Comparison of ENCODE assay signal across 8 cellular contexts in the genomic region with DNA sequence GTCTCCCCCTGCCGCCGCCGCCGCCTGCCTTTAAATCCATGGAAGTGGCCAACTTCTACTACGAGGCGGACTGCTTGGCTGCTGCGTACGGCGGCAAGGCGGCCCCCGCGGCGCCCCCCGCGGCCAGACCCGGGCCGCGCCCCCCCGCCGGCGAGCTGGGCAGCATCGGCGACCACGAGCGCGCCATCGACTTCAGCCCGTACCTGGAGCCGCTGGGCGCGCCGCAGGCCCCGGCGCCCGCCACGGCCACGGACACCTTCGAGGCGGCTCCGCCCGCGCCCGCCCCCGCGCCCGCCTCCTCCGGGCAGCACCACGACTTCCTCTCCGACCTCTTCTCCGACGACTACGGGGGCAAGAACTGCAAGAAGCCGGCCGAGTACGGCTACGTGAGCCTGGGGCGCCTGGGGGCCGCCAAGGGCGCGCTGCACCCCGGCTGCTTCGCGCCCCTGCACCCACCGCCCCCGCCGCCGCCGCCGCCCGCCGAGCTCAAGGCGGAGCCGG. TPM values are rescaled to one million over a fixed set of nuclear protein-coding genes. Genes with fewer than 3 reads are reported as not detected.
A peak's percentile ranks its signal among the peaks of the same experiment; 100 is the strongest.
DNase-seq lines count a peak whose midpoint lies in the region; ATAC-seq and TF ChIP-seq lines count a peak whose summit lies in the region.

No MANE protein-coding gene starts in this region.

- H3K36me3 Mint-ChIP-seq in H9 (ENCODE audit: insufficient read depth in 1 of 3, low read depth in 3 of 3) (peaks cover 0 to 5% (median 0%) of the 10 kb centered on the region in 3 experiments; a peak in 3 of 7 replicates), natural killer cell (no peaks in the 10 kb centered on the region)

- H4K8ac ChIP-seq in H9 (replicated peaks; ENCODE audit: insufficient read length, low read depth, low read length) = no peak overlapping the region

- peak overlapping the region; percentile 88 to 98 for H3K4me3 ChIP-seq in stomach smooth muscle (ENCODE audit: low read length in 2 of 2)

- H3K27ac Mint-ChIP-seq in H9 = no peak overlapping the region
- peak overlapping the region in 1 of 2 donors; percentile 94 for H3K27ac Mint-ChIP-seq in natural killer cell

- peaks cover 43 to 59% of the 10 kb centered on the region in 2 experiments for H3K4me1 Mint-ChIP-seq in H9
- peaks cover 24 to 29% of the 10 kb centered on the region in 2 donors for H3K4me1 Mint-ChIP-seq in natural killer cell

- WGBS in H9 (ENCODE audit: extremely low coverage, insufficient read length, low lambda C conversion rate) = no CpG with 5 or more reads among the region's 73 CpGs

- H3K9ac ChIP-seq in H9 (ENCODE audit: extremely low read depth, insufficient read length, low read length) (no peak overlapping the region), stomach smooth muscle (ENCODE audit: low read length in 2 of 2) (peak overlapping the region; percentile 97 to 100)

- H3K4me3 Mint-ChIP-seq in H9 (peak overlapping the region; percentile 64 to 79), natural killer cell (peak overlapping the region; percentile 74)

- H2AFZ ChIP-seq in H9 (ENCODE audit: low read length) = no peak overlapping the region

- no peak overlapping the region for H2AK5ac ChIP-seq in H9 (ENCODE audit: insufficient read length, low read length)

- no peak overlapping the region for H4K91ac ChIP-seq in H9 (ENCODE audit: insufficient read length, low read depth, low read length)

- H3K4me1 ChIP-seq in H9 (ENCODE audit: insufficient read depth, low read length) (peaks cover 3% of the 10 kb centered on the region; the same call in 1 of the 2 replicates), stomach smooth muscle (ENCODE audit: control insufficient read depth, insufficient read depth, low read length) (peaks cover 33% of the 10 kb centered on the region)

- H3K18ac ChIP-seq in H9 (ENCODE audit: insufficient read length, low read depth, low read length) = no peak overlapping the region

- no peak overlapping the region for H2BK20ac ChIP-seq in H9 (ENCODE audit: low read depth, low read length, poor library complexity, severe bottlenecking)

- no peaks in the 10 kb centered on the region for H3K79me1 ChIP-seq in H9 (ENCODE audit: insufficient read depth, low read depth, low read length, poor library complexity, severe bottlenecking)

- H3K27me3 ChIP-seq in H9 (ENCODE audit: insufficient read depth, low read length) = no peaks in the 10 kb centered on the region
- H3K27me3 ChIP-seq in stomach smooth muscle (ENCODE audit: control insufficient read depth in 1 of 2, insufficient read depth in 2 of 2, low read length in 2 of 2) = no peaks in the 10 kb centered on the region

- peaks cover 1% of the 10 kb centered on the region; the same call in 1 of the 2 replicates for H3K79me2 ChIP-seq in H9 (ENCODE audit: insufficient read depth, low read length)

- no peak overlapping the region for H3K14ac ChIP-seq in H9 (ENCODE audit: insufficient read depth, low read length)

- H3K27ac ChIP-seq in H9 (ENCODE audit: insufficient read length, low read depth, low read length) (no peak overlapping the region), epithelial cell of prostate (peak overlapping the region; percentile 95), stomach smooth muscle (ENCODE audit: low read length) (peak overlapping the region; percentile 97)

- no peak overlapping the region for H3K4me2 ChIP-seq in H9 (ENCODE audit: insufficient read depth, insufficient read length, low read length)

- H3K9me3 Mint-ChIP-seq in H9 (no peaks in the 10 kb centered on the region; a peak in 1 of 5 replicates), natural killer cell (no peaks in the 10 kb centered on the region)

- H3K4ac ChIP-seq in H9 (ENCODE audit: low read depth, low read length) = no peak overlapping the region

- no peaks in the 10 kb centered on the region for H3K9me3 ChIP-seq in H9 (ENCODE audit: control insufficient read depth, low read depth, low read length)
- H3K9me3 ChIP-seq in stomach smooth muscle (ENCODE audit: control insufficient read depth in 2 of 2, low read length in 2 of 2) = no peaks in the 10 kb centered on the region

- H3K36me3 ChIP-seq in stomach smooth muscle (ENCODE audit: control insufficient read depth in 2 of 2, insufficient read depth in 2 of 2, low read length in 2 of 2) = peaks cover 8 to 14% of the 10 kb centered on the region in 2 donors

- H3K23me2 ChIP-seq in H9 (ENCODE audit: insufficient read length, low read depth, low read length, poor library complexity, severe bottlenecking) = peaks cover 5% of the 10 kb centered on the region

- peak; percentile 40 to 50 (median 50) for ATAC-seq in natural killer cell

- no peak overlapping the region for H3T11ph ChIP-seq in H9 (ENCODE audit: low read length)

- no peak overlapping the region for H2BK15ac ChIP-seq in H9 (ENCODE audit: low read depth, low read length)

- no peak overlapping the region for H4K5ac ChIP-seq in H9 (ENCODE audit: insufficient read length, low read depth, low read length)

- DNase-seq in DMS53 treated with DMSO at 0.1 percent for 48 hours (lab: John Stamatoyannopoulos, UW; ENCODE audit: unreplicated experiment) (peak; percentile 22), H9 (no peak), NCI-H510A (lab: John Stamatoyannopoulos, UW) (peak; percentile 50), epithelial cell of prostate (ENCODE audit: low read depth, low spot score) (no peak), natural killer cell (peak; percentile 69), NCI-H187 (lab: John Stamatoyannopoulos, UW) (no peak)
- DNase-seq in activated CD8-positive, alpha-beta memory T cell treated with anti-CD3 and anti-CD28 coated beads, Interleukin-2, amount 50 U/mL, for 1 hour (ENCODE audit: extremely low read depth) = peak; percentile 8

- no peak overlapping the region for H3K23ac ChIP-seq in H9 (ENCODE audit: insufficient read length, low read depth, low read length)

- intact Hi-C loops in natural killer cell (cut with micrococcal nuclease) = loop anchor here (2.0 kb wide), 1 partner anchor 196 kb away; no protein-coding TSS in a partner anchor

- peaks cover 1% of the 10 kb centered on the region for H3K27me3 Mint-ChIP-seq in H9 (ENCODE audit: low read depth)
- H3K27me3 Mint-ChIP-seq in natural killer cell (ENCODE audit: low read depth in 2 of 2) = peaks cover 1 to 3% of the 10 kb centered on the region in 2 donors

- H2BK12ac ChIP-seq in H9 (ENCODE audit: insufficient read length, low read depth, low read length) = no peak overlapping the region

- peaks cover 3% of the 10 kb centered on the region for H4K20me1 ChIP-seq in H9 (ENCODE audit: control insufficient read depth, insufficient read depth, insufficient read length)

- H3K56ac ChIP-seq in H9 (ENCODE audit: insufficient read length, low read depth, low read length) = no peak overlapping the region

- H2BK120ac ChIP-seq in H9 (ENCODE audit: low read depth, low read length, poor library complexity, severe bottlenecking) = no peak overlapping the region

- H2BK5ac ChIP-seq in H9 (ENCODE audit: insufficient read length, low read length) = no peak overlapping the region

- TF ChIP-seq CTCF in H9 (conservative IDR thresholded peaks at IDR 0.05) = no peak
- no peak for TF ChIP-seq CTCF in natural killer cell (IDR thresholded peaks at IDR 0.05)

RNA-seq across cellular contexts. Expression of a gene that starts 0.5 kb away (rescaled TPM):
- total RNA-seq in H9 (2021) = 22.6 and 25.3 TPM in 2 replicates
- 10 to 100 TPM; 32.1 to 79.8 (median 68.2) TPM for total RNA-seq in natural killer cell

RNA-seq across cellular contexts. Expression of a gene that starts 37.6 kb away (rescaled TPM):
- total RNA-seq in H9 (2021) = 29.3 and 32.4 TPM in 2 replicates
- total RNA-seq in natural killer cell = 10 to 100 TPM; 27.4 to 32.8 (median 31.5) TPM

Comparison
In these comparisons a context has a peak if more than half of its experiments do, and no peak if none do; other contexts are left out.
1. DNase-seq: peak in DMS53 treated with DMSO at 0.1 percent for 48 hours (single experiment), NCI-H510A (single experiment), activated CD8-positive, alpha-beta memory T cell treated with anti-CD3 and anti-CD28 coated beads, Interleukin-2, amount 50 U/mL, for 1 hour (single experiment) and natural killer cell (single experiment); none in H9 (single experiment), epithelial cell of prostate (single experiment) and NCI-H187 (0 of 2).